ENCODE assay signal across 9 cellular contexts in the genomic region with DNA sequence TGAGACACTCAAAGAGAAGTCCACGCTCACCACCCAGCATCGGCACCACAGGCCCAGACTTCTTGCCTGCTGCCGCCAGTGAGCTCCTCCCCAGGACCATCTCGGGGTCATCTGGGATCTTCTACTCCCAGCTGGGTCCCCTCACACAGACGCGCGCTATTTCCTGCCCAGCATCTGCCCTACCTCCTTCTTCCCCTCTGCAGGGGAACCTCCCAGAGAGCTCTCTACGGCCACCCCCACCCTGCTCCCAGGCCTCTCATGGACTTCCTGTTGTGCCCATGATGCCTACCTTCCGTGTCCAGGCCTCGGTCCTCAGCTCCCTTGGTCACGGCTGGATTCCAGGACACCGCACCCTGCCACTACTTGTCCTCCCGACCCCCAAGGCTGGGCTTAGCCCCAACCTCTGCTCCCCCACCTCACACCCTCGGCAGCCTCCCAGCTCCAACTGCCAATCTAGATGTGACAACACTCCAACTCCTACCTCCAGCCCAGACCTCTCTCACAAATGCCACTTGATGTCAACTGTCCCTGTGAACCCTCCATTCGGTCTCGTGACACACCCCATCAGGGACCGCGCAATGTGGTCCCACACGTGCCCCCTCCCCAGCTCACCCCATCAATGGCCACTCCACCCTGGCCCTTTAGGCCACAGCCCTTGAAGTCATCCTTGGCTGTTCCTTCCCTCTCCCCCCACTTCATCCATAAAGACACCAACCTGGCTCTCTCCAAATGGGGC. TPM values are rescaled to one million over a fixed set of nuclear protein-coding genes. Genes with fewer than 3 reads are reported as not detected.
DNase-seq lines count a peak whose midpoint lies in the region; TF ChIP-seq lines count a peak whose summit lies in the region.
"Had no signal": no experiment of that assay in that cellular context is flagged by ENCODE, and none has a peak within 500 bp of the region (broad histone marks: within the 10 kb centered on the region; RNA-seq: fewer than 3 reads in every experiment).

No MANE protein-coding gene starts in this region.

- peak overlapping the region; percentile 37 for H3K4me3 Mint-ChIP-seq in T-helper 2 cell treated with Interferon-gamma antibody and Interleukin-4, amounts not matched to agents 5 μg/mL and 100 μg/mL, for 36 hours
- peak overlapping the region; percentile 1 for H3K4me3 Mint-ChIP-seq in dendritic cell treated with granulocyte-macrophage colony-stimulating factor and Interleukin-4, amounts not matched to agents 40 ng/mL and 50 ng/mL, for 4 days
- no peak overlapping the region for H3K4me3 Mint-ChIP-seq in progenitor cell of endocrine pancreas (ENCODE audit: low read depth)

- TF ChIP-seq POLR2A in NB4 (IDR thresholded peaks at IDR 0.05; ENCODE audit: extremely low read depth, insufficient read length): no peak

- no peaks in the 10 kb centered on the region for H3K27me3 Mint-ChIP-seq in T-helper 2 cell treated with Interferon-gamma antibody and Interleukin-4, amounts not matched to agents 5 μg/mL and 100 μg/mL, for 36 hours (ENCODE audit: low read depth)
- H3K27me3 Mint-ChIP-seq in dendritic cell treated with granulocyte-macrophage colony-stimulating factor and Interleukin-4, amounts not matched to agents 40 ng/mL and 50 ng/mL, for 4 days: no peaks in the 10 kb centered on the region
- H3K27me3 Mint-ChIP-seq in progenitor cell of endocrine pancreas: no peaks in the 10 kb centered on the region

- DNase-seq in T-helper 2 cell treated with Interferon-gamma antibody and Interleukin-4, amounts not matched to agents 5 μg/mL and 100 μg/mL, for 36 hours (ENCODE audit: low spot score): no peak
- DNase-seq in T-helper 2 cell (no peak), NB4 (ENCODE audit: low read depth) (peak; percentile 43), progenitor cell of endocrine pancreas (ENCODE audit: low spot score, unreplicated experiment) (no peak), NCI-H1105 (lab: John Stamatoyannopoulos, UW) (no peak), dedifferentiated amniotic fluid mesenchymal stem cell (ENCODE audit: extremely low spot score) (no peak), NCI-H226 (no peak)

- peak overlapping the region; percentile 79 for H3K27ac Mint-ChIP-seq in T-helper 2 cell treated with Interferon-gamma antibody and Interleukin-4, amounts not matched to agents 5 μg/mL and 100 μg/mL, for 36 hours
- H3K27ac Mint-ChIP-seq in dendritic cell treated with granulocyte-macrophage colony-stimulating factor and Interleukin-4, amounts not matched to agents 40 ng/mL and 50 ng/mL, for 4 days: peak overlapping the region; percentile 78
- H3K27ac Mint-ChIP-seq in progenitor cell of endocrine pancreas: peak overlapping the region; percentile 84

- H3K4me1 Mint-ChIP-seq in T-helper 2 cell treated with Interferon-gamma antibody and Interleukin-4, amounts not matched to agents 5 μg/mL and 100 μg/mL, for 36 hours (ENCODE audit: low read depth): peaks cover 18% of the 10 kb centered on the region
- peaks cover 63% of the 10 kb centered on the region for H3K4me1 Mint-ChIP-seq in dendritic cell treated with granulocyte-macrophage colony-stimulating factor and Interleukin-4, amounts not matched to agents 40 ng/mL and 50 ng/mL, for 4 days (ENCODE audit: low read depth)
- no peaks in the 10 kb centered on the region for H3K4me1 Mint-ChIP-seq in progenitor cell of endocrine pancreas (ENCODE audit: low read depth)

- TF ChIP-seq CTCF in NB4 (IDR thresholded peaks at IDR 0.05; ENCODE audit: low read depth, low read length) (no peak), progenitor cell of endocrine pancreas (IDR thresholded peaks at IDR 0.05; ENCODE audit: unreplicated experiment) (no peak)

- H3K36me3 Mint-ChIP-seq in T-helper 2 cell treated with Interferon-gamma antibody and Interleukin-4, amounts not matched to agents 5 μg/mL and 100 μg/mL, for 36 hours (ENCODE audit: low read depth): peaks cover 49% of the 10 kb centered on the region
- H3K36me3 Mint-ChIP-seq in dendritic cell treated with granulocyte-macrophage colony-stimulating factor and Interleukin-4, amounts not matched to agents 40 ng/mL and 50 ng/mL, for 4 days (ENCODE audit: low read depth): peaks cover 96% of the 10 kb centered on the region
- H3K36me3 Mint-ChIP-seq in progenitor cell of endocrine pancreas (ENCODE audit: insufficient read depth): peaks cover 19% of the 10 kb centered on the region

- intact Hi-C loops in dendritic cell treated with granulocyte-macrophage colony-stimulating factor and Interleukin-4, amounts not matched to agents 40 ng/mL and 50 ng/mL, for 4 days (cut with micrococcal nuclease): no loop called here

- no peaks in the 10 kb centered on the region for H3K9me3 Mint-ChIP-seq in T-helper 2 cell treated with Interferon-gamma antibody and Interleukin-4, amounts not matched to agents 5 μg/mL and 100 μg/mL, for 36 hours
- no peaks in the 10 kb centered on the region for H3K9me3 Mint-ChIP-seq in dendritic cell treated with granulocyte-macrophage colony-stimulating factor and Interleukin-4, amounts not matched to agents 40 ng/mL and 50 ng/mL, for 4 days
- no peaks in the 10 kb centered on the region for H3K9me3 Mint-ChIP-seq in progenitor cell of endocrine pancreas (ENCODE audit: low read depth)

- no peak overlapping the region for H3K4me3 ChIP-seq in NB4 (ENCODE audit: low read depth, low read length)
- H3K4me3 ChIP-seq: A549 had no signal

RNA-seq across cellular contexts. Expression of a gene that starts 45.3 kb away (rescaled TPM):
- total RNA-seq in progenitor cell of endocrine pancreas: 106 and 117 TPM in 2 replicates
